In genomic region chr10:117002206-117002605, GRCh38 we compare ENCODE assay signal across 30 cellular contexts.
"Had no signal": no experiment of that assay in that cellular context is flagged by ENCODE, and none has a peak within 500 bp of the region (broad histone marks: within the 10 kb centered on the region; RNA-seq: fewer than 3 reads in every experiment).

No MANE protein-coding gene starts in this region.

- H3K4me2 ChIP-seq: neural progenitor cell had no signal

- FAIRE-seq: kidney had no signal

- H3K27ac ChIP-seq: body of pancreas, cardiac muscle cell, neural progenitor cell, thyroid gland, upper lobe of left lung, WERI-Rb-1 had no signal

- H3K27me3 ChIP-seq: body of pancreas, cardiac muscle cell, neural progenitor cell, thyroid gland had no signal

- H3K9ac ChIP-seq: neural progenitor cell had no signal

- H3K36me3 ChIP-seq: cardiac muscle cell, neural progenitor cell, thyroid gland, upper lobe of left lung had no signal

- DNase-seq: activated CD4-positive, alpha-beta T cell treated with anti-CD3 and anti-CD28 coated beads for 48 hours; activated CD4-positive, alpha-beta T cell treated with anti-CD3 and anti-CD28 coated beads, Interleukin-2, amount 50 U/mL, for 48 hours; activated CD8-positive, alpha-beta memory T cell treated with anti-CD3 and anti-CD28 coated beads for 24 hours; activated effector memory CD4-positive, alpha-beta T cell treated with Interleukin-2 at 50 U/mL for 16 hours; activated naive CD4-positive, alpha-beta T cell treated with Interleukin-2 at 50 U/mL for 16 hours; aorta; body of pancreas; cortex of kidney; endodermal cell; foreskin fibroblast; head of caudate nucleus; hypothalamus; immature natural killer cell; kidney; midbrain; naive thymus-derived CD4-positive, alpha-beta T cell; occipital lobe; posterior cingulate gyrus; right cardiac atrium; stimulated activated CD4-positive, alpha-beta T cell treated with anti-CD3 and anti-CD28 coated beads, Interleukin-2, amount 100 ng/mL, for 48 hours; stimulated activated naive CD8-positive, alpha-beta T cell treated with anti-CD3 and anti-CD28 coated beads, Interleukin-15, Interleukin-2, amounts not matched to agents 100 U/mL and 50 U/mL, for 24 hours; T-helper 17 cell; T1000; thyroid gland; upper lobe of left lung; WERI-Rb-1 had no signal

- ATAC-seq: activated CD4-positive, CD25-positive, alpha-beta regulatory T cell treated with anti-CD3 and anti-CD28 coated beads, Interleukin-2, amount 50 U/mL, for 24 hours; body of pancreas; esophagus mucosa; naive thymus-derived CD4-positive, alpha-beta T cell; right cardiac atrium; stimulated activated naive CD8-positive, alpha-beta T cell treated with anti-CD3 and anti-CD28 coated beads, Interleukin-15, Interleukin-2, amounts not matched to agents 100 U/mL and 50 U/mL, for 24 hours; T-helper 17 cell had no signal

- H3K4me3 ChIP-seq: body of pancreas, cardiac muscle cell, neural progenitor cell, thyroid gland, upper lobe of left lung had no signal

- H3K9me3 ChIP-seq: body of pancreas, thyroid gland, upper lobe of left lung had no signal

- H2AFZ ChIP-seq: neural progenitor cell had no signal
